ENCODE assay signal across 1 cellular context in the genomic region with DNA sequence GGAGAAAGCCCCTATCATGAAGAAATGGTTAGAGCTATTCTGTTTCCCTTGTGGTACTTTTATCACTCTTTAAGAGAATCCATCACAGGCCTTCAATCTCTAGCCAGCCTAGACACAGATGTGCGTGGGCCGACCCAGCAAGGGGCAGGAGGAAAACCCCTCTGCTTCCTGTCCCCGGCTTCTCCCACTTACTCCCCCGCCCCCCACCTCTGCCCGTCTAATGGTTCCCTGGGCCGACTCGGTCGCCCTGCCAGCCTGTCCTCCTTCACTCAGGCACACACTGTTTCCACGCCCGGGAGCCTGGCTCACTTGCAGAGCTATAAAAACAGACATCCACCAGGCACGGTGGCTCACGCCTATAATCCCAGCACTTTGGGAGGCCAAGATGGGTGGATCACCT.
TF ChIP-seq lines count a peak whose summit lies in the region.

No MANE protein-coding gene starts in this region.

TF ChIP-seq in SK-N-SH, 30 proteins besides CTCF, POLR2A, EP300 and RAD21:
- TF ChIP-seq, protein P1, sequence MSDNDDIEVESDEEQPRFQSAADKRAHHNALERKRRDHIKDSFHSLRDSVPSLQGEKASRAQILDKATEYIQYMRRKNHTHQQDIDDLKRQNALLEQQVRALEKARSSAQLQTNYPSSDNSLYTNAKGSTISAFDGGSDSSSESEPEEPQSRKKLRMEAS (IDR thresholded peaks at IDR 0.05; ENCODE audit: low read depth), result no peak
- TF ChIP-seq FOSL2 (IDR thresholded peaks at IDR 0.05; ENCODE audit: borderline replicate concordance, low read depth) (no peak), YY1 (IDR thresholded peaks at IDR 0.05; ENCODE audit: low read depth) (no peak), SIN3A (IDR thresholded peaks at IDR 0.05; ENCODE audit: borderline replicate concordance, low read depth, low read length) (no peak), ELF1 (IDR thresholded peaks at IDR 0.05) (no peak), NRF1 (IDR thresholded peaks at IDR 0.05; ENCODE audit: low read depth, low read length) (no peak), NFIC (IDR thresholded peaks at IDR 0.05; ENCODE audit: borderline replicate concordance) (no peak)
- TF ChIP-seq, protein P2, sequence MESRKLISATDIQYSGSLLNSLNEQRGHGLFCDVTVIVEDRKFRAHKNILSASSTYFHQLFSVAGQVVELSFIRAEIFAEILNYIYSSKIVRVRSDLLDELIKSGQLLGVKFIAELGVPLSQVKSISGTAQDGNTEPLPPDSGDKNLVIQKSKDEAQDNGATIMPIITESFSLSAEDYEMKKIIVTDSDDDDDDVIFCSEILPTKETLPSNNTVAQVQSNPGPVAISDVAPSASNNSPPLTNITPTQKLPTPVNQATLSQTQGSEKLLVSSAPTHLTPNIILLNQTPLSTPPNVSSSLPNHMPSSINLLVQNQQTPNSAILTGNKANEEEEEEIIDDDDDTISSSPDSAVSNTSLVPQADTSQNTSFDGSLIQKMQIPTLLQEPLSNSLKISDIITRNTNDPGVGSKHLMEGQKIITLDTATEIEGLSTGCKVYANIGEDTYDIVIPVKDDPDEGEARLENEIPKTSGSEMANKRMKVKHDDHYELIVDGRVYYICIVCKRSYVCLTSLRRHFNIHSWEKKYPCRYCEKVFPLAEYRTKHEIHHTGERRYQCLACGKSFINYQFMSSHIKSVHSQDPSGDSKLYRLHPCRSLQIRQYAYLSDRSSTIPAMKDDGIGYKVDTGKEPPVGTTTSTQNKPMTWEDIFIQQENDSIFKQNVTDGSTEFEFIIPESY (IDR thresholded peaks at IDR 0.05; ENCODE audit: borderline replicate concordance, low read depth), result no peak
- TF ChIP-seq, protein P3, sequence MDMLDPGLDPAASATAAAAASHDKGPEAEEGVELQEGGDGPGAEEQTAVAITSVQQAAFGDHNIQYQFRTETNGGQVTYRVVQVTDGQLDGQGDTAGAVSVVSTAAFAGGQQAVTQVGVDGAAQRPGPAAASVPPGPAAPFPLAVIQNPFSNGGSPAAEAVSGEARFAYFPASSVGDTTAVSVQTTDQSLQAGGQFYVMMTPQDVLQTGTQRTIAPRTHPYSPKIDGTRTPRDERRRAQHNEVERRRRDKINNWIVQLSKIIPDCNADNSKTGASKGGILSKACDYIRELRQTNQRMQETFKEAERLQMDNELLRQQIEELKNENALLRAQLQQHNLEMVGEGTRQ (IDR thresholded peaks at IDR 0.05; ENCODE audit: borderline replicate concordance, low read depth, low read length), result no peak
- TF ChIP-seq, protein P4, sequence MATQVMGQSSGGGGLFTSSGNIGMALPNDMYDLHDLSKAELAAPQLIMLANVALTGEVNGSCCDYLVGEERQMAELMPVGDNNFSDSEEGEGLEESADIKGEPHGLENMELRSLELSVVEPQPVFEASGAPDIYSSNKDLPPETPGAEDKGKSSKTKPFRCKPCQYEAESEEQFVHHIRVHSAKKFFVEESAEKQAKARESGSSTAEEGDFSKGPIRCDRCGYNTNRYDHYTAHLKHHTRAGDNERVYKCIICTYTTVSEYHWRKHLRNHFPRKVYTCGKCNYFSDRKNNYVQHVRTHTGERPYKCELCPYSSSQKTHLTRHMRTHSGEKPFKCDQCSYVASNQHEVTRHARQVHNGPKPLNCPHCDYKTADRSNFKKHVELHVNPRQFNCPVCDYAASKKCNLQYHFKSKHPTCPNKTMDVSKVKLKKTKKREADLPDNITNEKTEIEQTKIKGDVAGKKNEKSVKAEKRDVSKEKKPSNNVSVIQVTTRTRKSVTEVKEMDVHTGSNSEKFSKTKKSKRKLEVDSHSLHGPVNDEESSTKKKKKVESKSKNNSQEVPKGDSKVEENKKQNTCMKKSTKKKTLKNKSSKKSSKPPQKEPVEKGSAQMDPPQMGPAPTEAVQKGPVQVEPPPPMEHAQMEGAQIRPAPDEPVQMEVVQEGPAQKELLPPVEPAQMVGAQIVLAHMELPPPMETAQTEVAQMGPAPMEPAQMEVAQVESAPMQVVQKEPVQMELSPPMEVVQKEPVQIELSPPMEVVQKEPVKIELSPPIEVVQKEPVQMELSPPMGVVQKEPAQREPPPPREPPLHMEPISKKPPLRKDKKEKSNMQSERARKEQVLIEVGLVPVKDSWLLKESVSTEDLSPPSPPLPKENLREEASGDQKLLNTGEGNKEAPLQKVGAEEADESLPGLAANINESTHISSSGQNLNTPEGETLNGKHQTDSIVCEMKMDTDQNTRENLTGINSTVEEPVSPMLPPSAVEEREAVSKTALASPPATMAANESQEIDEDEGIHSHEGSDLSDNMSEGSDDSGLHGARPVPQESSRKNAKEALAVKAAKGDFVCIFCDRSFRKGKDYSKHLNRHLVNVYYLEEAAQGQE (IDR thresholded peaks at IDR 0.05; ENCODE audit: low read depth, low read length), result no peak
- TF ChIP-seq, protein P5, sequence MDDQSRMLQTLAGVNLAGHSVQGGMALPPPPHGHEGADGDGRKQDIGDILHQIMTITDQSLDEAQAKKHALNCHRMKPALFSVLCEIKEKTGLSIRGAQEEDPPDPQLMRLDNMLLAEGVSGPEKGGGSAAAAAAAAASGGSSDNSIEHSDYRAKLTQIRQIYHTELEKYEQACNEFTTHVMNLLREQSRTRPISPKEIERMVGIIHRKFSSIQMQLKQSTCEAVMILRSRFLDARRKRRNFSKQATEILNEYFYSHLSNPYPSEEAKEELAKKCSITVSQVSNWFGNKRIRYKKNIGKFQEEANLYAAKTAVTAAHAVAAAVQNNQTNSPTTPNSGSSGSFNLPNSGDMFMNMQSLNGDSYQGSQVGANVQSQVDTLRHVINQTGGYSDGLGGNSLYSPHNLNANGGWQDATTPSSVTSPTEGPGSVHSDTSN (IDR thresholded peaks at IDR 0.05), result no peak
TF ChIP-seq in SK-N-SH: peak in this region for 0.
